In genomic region chr10:76420725-76421124, GRCh38 we compare ENCODE assay signal across 1 cellular context.
TF ChIP-seq lines count a peak whose summit lies in the region.

No MANE protein-coding gene starts in this region.

TF ChIP-seq in liver, 16 proteins besides CTCF, POLR2A, EP300 and RAD21 (continued from another document):
- TF ChIP-seq, protein P1, sequence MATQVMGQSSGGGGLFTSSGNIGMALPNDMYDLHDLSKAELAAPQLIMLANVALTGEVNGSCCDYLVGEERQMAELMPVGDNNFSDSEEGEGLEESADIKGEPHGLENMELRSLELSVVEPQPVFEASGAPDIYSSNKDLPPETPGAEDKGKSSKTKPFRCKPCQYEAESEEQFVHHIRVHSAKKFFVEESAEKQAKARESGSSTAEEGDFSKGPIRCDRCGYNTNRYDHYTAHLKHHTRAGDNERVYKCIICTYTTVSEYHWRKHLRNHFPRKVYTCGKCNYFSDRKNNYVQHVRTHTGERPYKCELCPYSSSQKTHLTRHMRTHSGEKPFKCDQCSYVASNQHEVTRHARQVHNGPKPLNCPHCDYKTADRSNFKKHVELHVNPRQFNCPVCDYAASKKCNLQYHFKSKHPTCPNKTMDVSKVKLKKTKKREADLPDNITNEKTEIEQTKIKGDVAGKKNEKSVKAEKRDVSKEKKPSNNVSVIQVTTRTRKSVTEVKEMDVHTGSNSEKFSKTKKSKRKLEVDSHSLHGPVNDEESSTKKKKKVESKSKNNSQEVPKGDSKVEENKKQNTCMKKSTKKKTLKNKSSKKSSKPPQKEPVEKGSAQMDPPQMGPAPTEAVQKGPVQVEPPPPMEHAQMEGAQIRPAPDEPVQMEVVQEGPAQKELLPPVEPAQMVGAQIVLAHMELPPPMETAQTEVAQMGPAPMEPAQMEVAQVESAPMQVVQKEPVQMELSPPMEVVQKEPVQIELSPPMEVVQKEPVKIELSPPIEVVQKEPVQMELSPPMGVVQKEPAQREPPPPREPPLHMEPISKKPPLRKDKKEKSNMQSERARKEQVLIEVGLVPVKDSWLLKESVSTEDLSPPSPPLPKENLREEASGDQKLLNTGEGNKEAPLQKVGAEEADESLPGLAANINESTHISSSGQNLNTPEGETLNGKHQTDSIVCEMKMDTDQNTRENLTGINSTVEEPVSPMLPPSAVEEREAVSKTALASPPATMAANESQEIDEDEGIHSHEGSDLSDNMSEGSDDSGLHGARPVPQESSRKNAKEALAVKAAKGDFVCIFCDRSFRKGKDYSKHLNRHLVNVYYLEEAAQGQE (IDR thresholded peaks at IDR 0.05), result no peak
- TF ChIP-seq TAF1 (conservative IDR thresholded peaks at IDR 0.05) (no peak), EGR1 (IDR thresholded peaks at IDR 0.05; ENCODE audit: low read depth in 2 of 2) (no peak), FOXA2 (IDR thresholded peaks at IDR 0.05) (no peak), JUND (IDR thresholded peaks at IDR 0.05) (peak in 1 of 2 donors; percentile 41), NR2F2 (IDR thresholded peaks at IDR 0.05) (no peak), MAX (IDR thresholded peaks at IDR 0.05) (peak; percentile 52), HNF4A (conservative IDR thresholded peaks at IDR 0.05) (peak in 1 of 2 donors; percentile 63), FOXA1 (IDR thresholded peaks at IDR 0.05) (no peak), GABPA (IDR thresholded peaks at IDR 0.05 in 1 of 2, conservative IDR thresholded peaks at IDR 0.05 in 1 of 2) (no peak), YY1 (IDR thresholded peaks at IDR 0.05) (no peak), SP1 (IDR thresholded peaks at IDR 0.05) (peak; percentile 16), ATF3 (IDR thresholded peaks at IDR 0.05) (no peak), RXRA (IDR thresholded peaks at IDR 0.05) (peak in 1 of 2 donors; percentile 58), ZBTB33 (IDR thresholded peaks at IDR 0.05) (peak; percentile 41)
